Comparison of ENCODE assay signal across 11 cellular contexts in the genomic region with DNA sequence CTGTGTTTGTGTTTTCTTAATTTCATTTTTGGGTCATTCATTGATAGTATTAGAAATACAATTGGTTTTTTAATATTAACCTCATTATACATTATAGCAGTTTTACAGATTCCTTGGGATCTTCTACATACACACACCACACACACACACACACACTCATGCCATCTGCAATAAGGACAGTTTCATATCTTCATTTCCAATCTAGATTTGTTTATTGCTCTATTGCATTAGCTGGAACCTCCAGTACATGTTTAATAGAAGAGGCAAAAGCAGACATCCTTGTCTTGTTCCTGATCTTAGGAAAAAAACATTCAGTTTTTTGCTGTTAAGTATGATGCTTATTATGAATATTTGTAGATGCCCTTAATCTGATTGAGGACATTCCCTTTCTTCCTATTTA. TPM values are rescaled to one million over a fixed set of nuclear protein-coding genes. Genes with fewer than 3 reads are reported as not detected.
"Had no signal": no experiment of that assay in that cellular context is flagged by ENCODE, and none has a peak within 500 bp of the region (broad histone marks: within the 10 kb centered on the region; RNA-seq: fewer than 3 reads in every experiment).

No MANE protein-coding gene starts in this region.

- DNase-seq: IMR-90, KBM-7, KG1 had no signal

- FAIRE-seq: HepG2, HTR-8/SVneo, K562 had no signal

- ATAC-seq: HepG2, K562 had no signal

- H3K4me3 ChIP-seq: K562 had no signal

- H3K4me2 ChIP-seq: KMS-11 had no signal

- H3K9ac ChIP-seq: KMS-11 had no signal

- H3K27ac ChIP-seq: HL-60, KMS-11 had no signal

RNA-seq across cellular contexts. Expression of gene GARIN1A, which starts 49.3 kb away (rescaled TPM):
- total RNA-seq: HepG2 had no signal

RNA-seq across cellular contexts. Expression of gene OPN1SW, which starts 54.2 kb away (rescaled TPM):
- total RNA-seq: HepG2, HT-29, HT1080, IMR-90, K562 had no signal
- polyA plus RNA-seq: HepG2, IgD-negative memory B cell, IMR-90 had no signal
